ENCODE assay signal across 8 cellular contexts in the genomic region with DNA sequence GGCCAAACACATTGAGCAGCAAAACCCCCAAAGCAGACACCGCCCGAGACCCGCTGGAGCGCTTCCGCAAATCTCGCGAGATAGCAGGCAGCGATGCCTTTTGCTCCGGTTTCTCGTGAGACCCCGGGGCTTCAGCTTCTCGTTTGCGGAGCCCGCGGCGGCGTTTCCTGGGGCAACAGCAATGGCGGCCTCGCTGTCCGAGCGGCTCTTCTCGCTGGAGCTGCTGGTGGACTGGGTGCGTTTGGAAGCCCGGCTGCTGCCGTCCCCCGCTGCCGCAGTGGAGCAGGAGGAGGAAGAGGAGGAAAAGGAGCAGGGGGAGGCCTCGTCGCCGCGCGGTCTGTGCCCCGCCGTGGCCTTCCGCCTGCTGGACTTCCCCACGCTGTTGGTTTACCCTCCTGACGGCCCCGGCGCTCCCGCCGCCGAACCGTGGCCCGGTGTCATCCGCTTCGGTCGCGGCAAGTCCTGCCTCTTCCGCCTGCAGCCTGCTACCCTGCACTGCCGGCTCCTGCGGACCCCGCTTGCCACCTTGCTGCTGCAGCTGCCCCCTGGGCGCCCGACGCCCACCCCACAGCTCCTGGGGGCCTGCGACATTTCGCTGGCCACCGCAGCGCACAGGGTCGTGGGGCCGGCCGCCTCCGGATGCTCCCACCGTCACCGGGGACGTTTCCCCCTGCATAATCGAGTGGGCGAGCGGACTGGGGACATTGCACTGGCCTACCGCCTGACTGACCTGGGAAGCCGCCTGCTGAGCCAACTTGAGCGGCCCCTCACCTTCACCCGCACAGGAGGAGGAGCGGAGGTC. TPM values are rescaled to one million over a fixed set of nuclear protein-coding genes. Genes with fewer than 3 reads are reported as not detected.
DNase-seq lines count a peak whose midpoint lies in the region; ATAC-seq and TF ChIP-seq lines count a peak whose summit lies in the region.

A gene with protein sequence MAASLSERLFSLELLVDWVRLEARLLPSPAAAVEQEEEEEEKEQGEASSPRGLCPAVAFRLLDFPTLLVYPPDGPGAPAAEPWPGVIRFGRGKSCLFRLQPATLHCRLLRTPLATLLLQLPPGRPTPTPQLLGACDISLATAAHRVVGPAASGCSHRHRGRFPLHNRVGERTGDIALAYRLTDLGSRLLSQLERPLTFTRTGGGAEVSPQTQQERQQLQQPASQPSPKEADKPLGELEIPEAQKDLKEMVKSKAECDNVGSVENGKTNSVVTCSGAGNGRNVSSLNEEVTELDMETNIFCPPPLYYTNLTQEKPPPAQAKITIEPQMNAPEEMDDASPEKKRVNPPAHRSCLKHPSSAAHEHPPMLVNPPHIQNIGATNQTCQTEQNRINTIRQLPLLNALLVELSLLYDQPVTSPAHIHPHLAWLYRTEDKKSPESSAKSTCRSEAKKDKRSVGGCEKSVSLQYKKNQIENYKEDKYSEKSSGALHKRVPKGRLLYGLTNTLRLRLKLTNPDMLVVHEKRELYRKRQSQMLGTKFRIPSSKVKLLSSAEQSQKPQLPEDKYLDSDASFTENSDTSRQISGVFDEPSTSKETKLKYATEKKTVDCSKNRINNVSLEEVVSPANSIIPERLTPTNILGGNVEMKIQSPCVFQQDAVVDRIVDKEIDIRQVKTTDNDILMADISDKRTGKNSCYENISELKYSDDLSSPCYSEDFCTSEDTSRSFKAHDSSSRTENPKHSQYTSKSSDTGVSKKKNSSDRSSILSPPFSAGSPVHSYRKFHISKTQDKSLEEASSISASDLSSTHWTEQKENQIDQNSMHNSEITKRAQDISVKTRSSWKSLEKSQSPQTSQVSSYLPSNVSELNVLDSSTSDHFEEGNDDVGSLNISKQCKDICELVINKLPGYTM (plus strand): TSS at position 148 of the 802 bp plus-strand sequence. CDS start 34 bp downstream, at position 182.

- peaks cover 34% of the 10 kb centered on the region for H3K36me3 Mint-ChIP-seq in nephron progenitor cell (ENCODE audit: low read depth)

- H3K4me3 Mint-ChIP-seq in nephron progenitor cell = peak within 1 kb of the TSS; percentile 74

- TF ChIP-seq CTCF in PC-9 (conservative IDR thresholded peaks at IDR 0.05) = no peak
- no peak for TF ChIP-seq CTCF in nephron progenitor cell (IDR thresholded peaks at IDR 0.05)

- peaks cover 7% of the 10 kb centered on the region for H3K27me3 Mint-ChIP-seq in nephron progenitor cell (ENCODE audit: low read depth, poor library complexity)

- no peaks in the 10 kb centered on the region for H3K79me2 ChIP-seq in PC-9 (ENCODE audit: low read depth)

- H3K27me3 ChIP-seq in PC-9 (ENCODE audit: insufficient read depth, low read depth) = no peaks in the 10 kb centered on the region

- BruUV-seq in PC-9 (replicated peaks; lab: Mats Ljungman, UMichigan) = no TSS peak

- intact Hi-C loops in PC-9 (cut with micrococcal nuclease; ENCODE audit: unreplicated experiment) = no loop called here

- no peaks in the 10 kb centered on the region for H3K36me3 ChIP-seq in PC-9 (ENCODE audit: low read depth)

- H4K20me1 ChIP-seq in PC-9 (ENCODE audit: insufficient read depth) = no peaks in the 10 kb centered on the region

- no peaks in the 10 kb centered on the region for H3K9me3 ChIP-seq in PC-9 (ENCODE audit: insufficient read depth, low read depth)

- CTCF ChIA-PET in PC-9 (lab: Charles Lee) = no interaction called here

- no peaks in the 10 kb centered on the region for H3K4me1 ChIP-seq in PC-9 (replicated peaks; ENCODE audit: insufficient read depth)

- H2AFZ ChIP-seq in PC-9 = peak within 1 kb of the TSS; percentile 50

- H3K9me2 ChIP-seq in PC-9 (ENCODE audit: insufficient read depth) = no peaks in the 10 kb centered on the region

- H3K4me2 ChIP-seq in PC-9 = peak within 1 kb of the TSS; percentile 53

- peaks cover 7% of the 10 kb centered on the region for H3K4me1 Mint-ChIP-seq in nephron progenitor cell

- ATAC-seq in GM19043 (IDR thresholded peaks at IDR 0.05; ENCODE audit: low read depth, unreplicated experiment) (peak; percentile 95), HG03439 (IDR thresholded peaks at IDR 0.05; ENCODE audit: unreplicated experiment) (peak; percentile 88)

- H3K27ac ChIP-seq in PC-9 = no peak within 1 kb of the TSS

- H3K27ac Mint-ChIP-seq in nephron progenitor cell = peak within 1 kb of the TSS; percentile 61

- DNase-seq in AG08396 (ENCODE audit: low spot score) (peak; percentile 88), PC-9 (no peak), fibroblast of the conjunctiva (ENCODE audit: low read depth) (peak; percentile 57), nephron progenitor cell (peak; percentile 35)
- peak; percentile 87 for DNase-seq in activated effector memory CD4-positive, alpha-beta T cell treated with anti-CD3 and anti-CD28 coated beads, Interleukin-2, amount 50 U/mL, for 16 hours
- peak; percentile 72 for DNase-seq in stimulated activated naive CD4-positive, alpha-beta T cell treated with Interleukin-2 at 50 U/mL for 16 hours (lab: John Stamatoyannopoulos, UW)

- peak within 1 kb of the TSS; percentile 40; the same call in 1 of the 2 replicates for H3K4me3 ChIP-seq in PC-9

- POLR2A ChIA-PET in PC-9 (lab: Charles Lee; ENCODE audit: unreplicated experiment) = no interaction called here

- no peaks in the 10 kb centered on the region for H3F3A ChIP-seq in PC-9 (ENCODE audit: insufficient read depth, low read depth)

- H3K9me3 Mint-ChIP-seq in nephron progenitor cell = peaks cover 40% of the 10 kb centered on the region

RNA-seq across cellular contexts. Expression of the gene that starts here (rescaled TPM):
- total RNA-seq in PC-9 (2021) = 0.13 TPM in 1 of 2 replicates, not detected in the other

Comparison
In these comparisons a context has a peak if more than half of its experiments do, and no peak if none do; other contexts are left out.
1. DNase-seq: peak in AG08396 (single experiment), activated effector memory CD4-positive, alpha-beta T cell treated with anti-CD3 and anti-CD28 coated beads, Interleukin-2, amount 50 U/mL, for 16 hours (single experiment), fibroblast of the conjunctiva (single experiment), nephron progenitor cell (single experiment) and stimulated activated naive CD4-positive, alpha-beta T cell treated with Interleukin-2 at 50 U/mL for 16 hours (single experiment); none in PC-9 (0 of 2).